Comparison of ENCODE assay signal across 1 cellular context in genomic region chr16:14302399-14303181, GRCh38.
TF ChIP-seq lines count a peak whose summit lies in the region.

No MANE protein-coding gene starts in this region.

TF ChIP-seq in HEK293, 187 proteins besides CTCF, POLR2A, EP300 and RAD21 (continued from another document and continues in another):
- TF ChIP-seq, protein P1, sequence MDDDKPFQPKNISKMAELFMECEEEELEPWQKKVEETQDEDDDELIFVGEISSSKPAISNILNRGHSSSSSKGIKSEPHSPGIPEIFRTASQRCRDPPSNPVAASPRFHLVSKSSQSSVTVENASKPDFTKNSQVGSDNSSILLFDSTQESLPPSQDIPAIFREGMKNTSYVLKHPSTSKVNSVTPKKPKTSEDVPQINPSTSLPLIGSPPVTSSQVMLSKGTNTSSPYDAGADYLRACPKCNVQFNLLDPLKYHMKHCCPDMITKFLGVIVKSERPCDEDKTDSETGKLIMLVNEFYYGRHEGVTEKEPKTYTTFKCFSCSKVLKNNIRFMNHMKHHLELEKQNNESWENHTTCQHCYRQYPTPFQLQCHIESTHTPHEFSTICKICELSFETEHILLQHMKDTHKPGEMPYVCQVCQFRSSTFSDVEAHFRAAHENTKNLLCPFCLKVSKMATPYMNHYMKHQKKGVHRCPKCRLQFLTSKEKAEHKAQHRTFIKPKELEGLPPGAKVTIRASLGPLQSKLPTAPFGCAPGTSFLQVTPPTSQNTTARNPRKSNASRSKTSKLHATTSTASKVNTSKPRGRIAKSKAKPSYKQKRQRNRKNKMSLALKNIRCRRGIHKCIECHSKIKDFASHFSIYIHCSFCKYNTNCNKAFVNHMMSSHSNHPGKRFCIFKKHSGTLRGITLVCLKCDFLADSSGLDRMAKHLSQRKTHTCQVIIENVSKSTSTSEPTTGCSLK (tag by site-specific recombination; IDR thresholded peaks at IDR 0.05): no peak
- TF ChIP-seq ZNF354C (tag by site-specific recombination; IDR thresholded peaks at IDR 0.05; ENCODE audit: borderline replicate concordance, low read depth) (no peak), ZNF341 (tag by site-specific recombination; IDR thresholded peaks at IDR 0.05; ENCODE audit: low read depth) (no peak), ZNF76 (tag by site-specific recombination; IDR thresholded peaks at IDR 0.05; ENCODE audit: borderline replicate concordance, low read depth) (peak; percentile 77; the same call in 1 of the 2 replicates), KLF16 (tag by site-specific recombination; IDR thresholded peaks at IDR 0.05) (0 out of 2 replicates have a peak, but pooled peaks have one; percentile 46), KLF1 (tag by site-specific recombination; IDR thresholded peaks at IDR 0.05) (0 out of 2 replicates have a peak, but pooled peaks have one; percentile 21), GLIS1 (tag by site-specific recombination; IDR thresholded peaks at IDR 0.05) (peak; percentile 27; the same call in 1 of the 2 replicates), ZBTB26 (tag by site-specific recombination; optimal IDR thresholded peaks at IDR 0.05) (peak; percentile 90), YY2 (tag by site-specific recombination; IDR thresholded peaks at IDR 0.05) (no peak), ZNF660 (tag by site-specific recombination; IDR thresholded peaks at IDR 0.05) (no peak), EGR2 (tag by site-specific recombination; IDR thresholded peaks at IDR 0.05; ENCODE audit: low read depth) (peak; percentile 79), ZNF768 (tag by site-specific recombination; IDR thresholded peaks at IDR 0.05) (no peak), ZFHX2 (tag by site-specific recombination; conservative IDR thresholded peaks at IDR 0.05) (peak; percentile 78), HIC1 (tag by site-specific recombination; IDR thresholded peaks at IDR 0.05) (peak; percentile 50; the same call in 1 of the 2 replicates), SCRT2 (tag by site-specific recombination; IDR thresholded peaks at IDR 0.05) (no peak), KLF9 (tag by site-specific recombination; IDR thresholded peaks at IDR 0.05; ENCODE audit: low read depth) (peak; percentile 65), ZEB2 (tag by site-specific recombination; IDR thresholded peaks at IDR 0.05) (no peak), ZNF391 (tag by site-specific recombination; IDR thresholded peaks at IDR 0.05; ENCODE audit: borderline replicate concordance, low read depth) (no peak), KLF10 (tag by site-specific recombination; IDR thresholded peaks at IDR 0.05) (peak; percentile 61), ZIC2 (tag by site-specific recombination; IDR thresholded peaks at IDR 0.05) (peak; percentile 72), IKZF3 (tag by site-specific recombination; IDR thresholded peaks at IDR 0.05) (0 out of 2 replicates have a peak, but pooled peaks have one; percentile 23), ZSCAN16 (tag by site-specific recombination; IDR thresholded peaks at IDR 0.05) (no peak), ZNF600 (tag by site-specific recombination; IDR thresholded peaks at IDR 0.05) (no peak), YY1 (tag by site-specific recombination; IDR thresholded peaks at IDR 0.05) (peak; percentile 16; the same call in 1 of the 2 replicates), OVOL3 (tag by site-specific recombination; IDR thresholded peaks at IDR 0.05) (no peak), ZNF311 (tag by site-specific recombination; IDR thresholded peaks at IDR 0.05; ENCODE audit: borderline replicate concordance) (no peak), ZNF175 (tag by site-specific recombination; IDR thresholded peaks at IDR 0.05) (no peak), ZNF112 (tag by site-specific recombination; IDR thresholded peaks at IDR 0.05) (no peak), KLF7 (tag by site-specific recombination; IDR thresholded peaks at IDR 0.05; ENCODE audit: borderline replicate concordance) (no peak), SCRT1 (tag by site-specific recombination; IDR thresholded peaks at IDR 0.05; ENCODE audit: borderline replicate concordance) (no peak), ZNF239 (tag by site-specific recombination; IDR thresholded peaks at IDR 0.05) (no peak), ZBTB21 (tag by site-specific recombination; IDR thresholded peaks at IDR 0.05) (no peak), ZNF416 (tag by site-specific recombination; IDR thresholded peaks at IDR 0.05) (no peak), SP2 (tag by site-specific recombination; IDR thresholded peaks at IDR 0.05) (peak; percentile 13; the same call in 1 of the 2 replicates), ZNF621 (tag by site-specific recombination; IDR thresholded peaks at IDR 0.05) (no peak), SP7 (tag by site-specific recombination; IDR thresholded peaks at IDR 0.05) (no peak), ZNF837 (tag by site-specific recombination; IDR thresholded peaks at IDR 0.05) (no peak), ZBTB8A (tag by site-specific recombination; IDR thresholded peaks at IDR 0.05) (peak; percentile 90), ZNF394 (tag by site-specific recombination; IDR thresholded peaks at IDR 0.05; ENCODE audit: borderline replicate concordance) (no peak), ZNF350 (tag by site-specific recombination; IDR thresholded peaks at IDR 0.05) (no peak), PATZ1 (tag by site-specific recombination; IDR thresholded peaks at IDR 0.05) (peak; percentile 67), SETDB1 (IDR thresholded peaks at IDR 0.05; ENCODE audit: insufficient read length, low read length) (no peak), BCL11B (tag by site-specific recombination; IDR thresholded peaks at IDR 0.05; ENCODE audit: low read depth) (no peak), ZBTB20 (tag by site-specific recombination; IDR thresholded peaks at IDR 0.05) (peak; percentile 73), ZNF184 (tag by site-specific recombination; IDR thresholded peaks at IDR 0.05) (no peak), SP3 (tag by site-specific recombination; IDR thresholded peaks at IDR 0.05) (peak; percentile 64; the same call in 1 of the 2 replicates), ZFP3 (tag by site-specific recombination; IDR thresholded peaks at IDR 0.05; ENCODE audit: low read depth) (no peak), ZNF324 (tag by site-specific recombination; IDR thresholded peaks at IDR 0.05) (no peak), ZBTB7A (tag by site-specific recombination; IDR thresholded peaks at IDR 0.05; ENCODE audit: low read depth) (peak; percentile 82), ZNF623 (tag by site-specific recombination; IDR thresholded peaks at IDR 0.05) (no peak), ZXDB (tag by site-specific recombination; IDR thresholded peaks at IDR 0.05) (no peak), ZNF521 (tag by site-specific recombination; IDR thresholded peaks at IDR 0.05) (no peak)
- TF ChIP-seq, protein P2, sequence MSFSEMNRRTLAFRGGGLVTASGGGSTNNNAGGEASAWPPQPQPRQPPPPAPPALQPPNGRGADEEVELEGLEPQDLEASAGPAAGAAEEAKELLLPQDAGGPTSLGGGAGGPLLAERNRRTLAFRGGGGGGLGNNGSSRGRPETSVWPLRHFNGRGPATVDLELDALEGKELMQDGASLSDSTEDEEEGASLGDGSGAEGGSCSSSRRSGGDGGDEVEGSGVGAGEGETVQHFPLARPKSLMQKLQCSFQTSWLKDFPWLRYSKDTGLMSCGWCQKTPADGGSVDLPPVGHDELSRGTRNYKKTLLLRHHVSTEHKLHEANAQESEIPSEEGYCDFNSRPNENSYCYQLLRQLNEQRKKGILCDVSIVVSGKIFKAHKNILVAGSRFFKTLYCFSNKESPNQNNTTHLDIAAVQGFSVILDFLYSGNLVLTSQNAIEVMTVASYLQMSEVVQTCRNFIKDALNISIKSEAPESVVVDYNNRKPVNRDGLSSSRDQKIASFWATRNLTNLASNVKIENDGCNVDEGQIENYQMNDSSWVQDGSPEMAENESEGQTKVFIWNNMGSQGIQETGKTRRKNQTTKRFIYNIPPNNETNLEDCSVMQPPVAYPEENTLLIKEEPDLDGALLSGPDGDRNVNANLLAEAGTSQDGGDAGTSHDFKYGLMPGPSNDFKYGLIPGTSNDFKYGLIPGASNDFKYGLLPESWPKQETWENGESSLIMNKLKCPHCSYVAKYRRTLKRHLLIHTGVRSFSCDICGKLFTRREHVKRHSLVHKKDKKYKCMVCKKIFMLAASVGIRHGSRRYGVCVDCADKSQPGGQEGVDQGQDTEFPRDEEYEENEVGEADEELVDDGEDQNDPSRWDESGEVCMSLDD (tag by site-specific recombination; IDR thresholded peaks at IDR 0.05): peak; percentile 76
- TF ChIP-seq, protein P3, sequence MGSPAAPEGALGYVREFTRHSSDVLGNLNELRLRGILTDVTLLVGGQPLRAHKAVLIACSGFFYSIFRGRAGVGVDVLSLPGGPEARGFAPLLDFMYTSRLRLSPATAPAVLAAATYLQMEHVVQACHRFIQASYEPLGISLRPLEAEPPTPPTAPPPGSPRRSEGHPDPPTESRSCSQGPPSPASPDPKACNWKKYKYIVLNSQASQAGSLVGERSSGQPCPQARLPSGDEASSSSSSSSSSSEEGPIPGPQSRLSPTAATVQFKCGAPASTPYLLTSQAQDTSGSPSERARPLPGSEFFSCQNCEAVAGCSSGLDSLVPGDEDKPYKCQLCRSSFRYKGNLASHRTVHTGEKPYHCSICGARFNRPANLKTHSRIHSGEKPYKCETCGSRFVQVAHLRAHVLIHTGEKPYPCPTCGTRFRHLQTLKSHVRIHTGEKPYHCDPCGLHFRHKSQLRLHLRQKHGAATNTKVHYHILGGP (tag by site-specific recombination; IDR thresholded peaks at IDR 0.05): no peak
- TF ChIP-seq, protein P4, sequence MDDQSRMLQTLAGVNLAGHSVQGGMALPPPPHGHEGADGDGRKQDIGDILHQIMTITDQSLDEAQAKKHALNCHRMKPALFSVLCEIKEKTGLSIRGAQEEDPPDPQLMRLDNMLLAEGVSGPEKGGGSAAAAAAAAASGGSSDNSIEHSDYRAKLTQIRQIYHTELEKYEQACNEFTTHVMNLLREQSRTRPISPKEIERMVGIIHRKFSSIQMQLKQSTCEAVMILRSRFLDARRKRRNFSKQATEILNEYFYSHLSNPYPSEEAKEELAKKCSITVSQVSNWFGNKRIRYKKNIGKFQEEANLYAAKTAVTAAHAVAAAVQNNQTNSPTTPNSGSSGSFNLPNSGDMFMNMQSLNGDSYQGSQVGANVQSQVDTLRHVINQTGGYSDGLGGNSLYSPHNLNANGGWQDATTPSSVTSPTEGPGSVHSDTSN (CRISPR knock-in tag; IDR thresholded peaks at IDR 0.05): no peak
- TF ChIP-seq, protein P5, sequence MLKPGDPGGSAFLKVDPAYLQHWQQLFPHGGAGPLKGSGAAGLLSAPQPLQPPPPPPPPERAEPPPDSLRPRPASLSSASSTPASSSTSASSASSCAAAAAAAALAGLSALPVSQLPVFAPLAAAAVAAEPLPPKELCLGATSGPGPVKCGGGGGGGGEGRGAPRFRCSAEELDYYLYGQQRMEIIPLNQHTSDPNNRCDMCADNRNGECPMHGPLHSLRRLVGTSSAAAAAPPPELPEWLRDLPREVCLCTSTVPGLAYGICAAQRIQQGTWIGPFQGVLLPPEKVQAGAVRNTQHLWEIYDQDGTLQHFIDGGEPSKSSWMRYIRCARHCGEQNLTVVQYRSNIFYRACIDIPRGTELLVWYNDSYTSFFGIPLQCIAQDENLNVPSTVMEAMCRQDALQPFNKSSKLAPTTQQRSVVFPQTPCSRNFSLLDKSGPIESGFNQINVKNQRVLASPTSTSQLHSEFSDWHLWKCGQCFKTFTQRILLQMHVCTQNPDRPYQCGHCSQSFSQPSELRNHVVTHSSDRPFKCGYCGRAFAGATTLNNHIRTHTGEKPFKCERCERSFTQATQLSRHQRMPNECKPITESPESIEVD (tag by site-specific recombination; IDR thresholded peaks at IDR 0.05): no peak
- TF ChIP-seq, protein P6, sequence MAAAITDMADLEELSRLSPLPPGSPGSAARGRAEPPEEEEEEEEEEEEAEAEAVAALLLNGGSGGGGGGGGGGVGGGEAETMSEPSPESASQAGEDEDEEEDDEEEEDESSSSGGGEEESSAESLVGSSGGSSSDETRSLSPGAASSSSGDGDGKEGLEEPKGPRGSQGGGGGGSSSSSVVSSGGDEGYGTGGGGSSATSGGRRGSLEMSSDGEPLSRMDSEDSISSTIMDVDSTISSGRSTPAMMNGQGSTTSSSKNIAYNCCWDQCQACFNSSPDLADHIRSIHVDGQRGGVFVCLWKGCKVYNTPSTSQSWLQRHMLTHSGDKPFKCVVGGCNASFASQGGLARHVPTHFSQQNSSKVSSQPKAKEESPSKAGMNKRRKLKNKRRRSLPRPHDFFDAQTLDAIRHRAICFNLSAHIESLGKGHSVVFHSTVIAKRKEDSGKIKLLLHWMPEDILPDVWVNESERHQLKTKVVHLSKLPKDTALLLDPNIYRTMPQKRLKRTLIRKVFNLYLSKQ (tag by site-specific recombination; IDR thresholded peaks at IDR 0.05; ENCODE audit: borderline replicate concordance): no peak
